9 cellular contexts compared by ENCODE assay signal in the genomic region with DNA sequence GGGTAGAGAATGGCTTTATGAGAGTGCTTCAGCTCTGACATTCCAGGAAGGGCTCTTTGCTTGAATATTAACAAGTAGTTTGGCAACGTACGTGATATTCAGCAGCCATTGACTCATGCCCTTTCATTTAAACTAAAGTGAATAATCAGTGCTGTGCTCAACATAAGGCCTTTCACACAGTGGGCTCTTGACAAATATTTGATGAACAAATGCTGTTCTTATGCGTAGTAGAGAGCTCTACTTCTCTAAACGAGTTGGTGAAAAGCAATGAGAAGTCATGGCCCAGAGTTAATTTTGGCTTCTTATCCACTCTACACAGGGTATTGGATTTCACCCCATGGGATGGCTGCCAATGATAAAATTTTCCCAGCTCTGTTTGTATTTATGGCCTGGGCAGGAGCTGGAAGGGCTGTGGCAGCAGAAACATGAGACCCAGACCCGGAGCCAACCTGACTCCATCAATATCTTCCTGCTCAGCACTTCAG.
DNase-seq lines count a peak whose midpoint lies in the region; ATAC-seq and TF ChIP-seq lines count a peak whose summit lies in the region.
"Had no signal": no experiment of that assay in that cellular context is flagged by ENCODE, and none has a peak within 500 bp of the region (broad histone marks: within the 10 kb centered on the region; RNA-seq: fewer than 3 reads in every experiment).

No MANE protein-coding gene starts in this region.

- no peaks in the 10 kb centered on the region for H3K9me3 ChIP-seq in A673 (ENCODE audit: low read depth, low read length, poor library complexity, severe bottlenecking)
- no peaks in the 10 kb centered on the region for H3K9me3 ChIP-seq in SK-N-MC (ENCODE audit: low read depth, low read length)
- H3K9me3 ChIP-seq in hepatocyte (ENCODE audit: low read depth) = no peaks in the 10 kb centered on the region

- 65% methylated on average over 5 of the region's 5 CpGs for WGBS in hepatocyte (ENCODE audit: low lambda C conversion rate, missing lambda C conversion rate)
- no CpG with 5 or more reads among the region's 5 CpGs for WGBS in mesendoderm (ENCODE audit: extremely low coverage, insufficient coverage, low lambda C conversion rate)

- H3K23ac ChIP-seq in mesendoderm (ENCODE audit: low read length) = no peak overlapping the region

- H2BK5ac ChIP-seq in mesendoderm (ENCODE audit: low read length) = no peak overlapping the region

- H3K27me3 ChIP-seq in A673 (replicated peaks; ENCODE audit: insufficient read depth, low read depth, low read length, poor library complexity) = no peaks in the 10 kb centered on the region
- H3K27me3 ChIP-seq in hepatocyte = no peaks in the 10 kb centered on the region
- H3K27me3 ChIP-seq in mesendoderm (ENCODE audit: insufficient read depth, low read length, poor library complexity) = no peaks in the 10 kb centered on the region

- H3K36me3 ChIP-seq in A673 (ENCODE audit: insufficient read depth, low read length, poor library complexity, severe bottlenecking) (no peaks in the 10 kb centered on the region), SK-N-MC (ENCODE audit: insufficient read depth, low read length) (no peaks in the 10 kb centered on the region), hepatocyte (replicated peaks; ENCODE audit: insufficient read depth, low read depth) (no peaks in the 10 kb centered on the region), mesendoderm (ENCODE audit: control insufficient read depth, insufficient read depth, low read length) (no peaks in the 10 kb centered on the region)

- TF ChIP-seq CTCF in A673 (conservative IDR thresholded peaks at IDR 0.05; ENCODE audit: low read depth, low read length) (no peak), hepatocyte (IDR thresholded peaks at IDR 0.05; ENCODE audit: poor library complexity) (no peak), GM13976 (IDR thresholded peaks at IDR 0.05; ENCODE audit: borderline replicate concordance, control extremely low read depth, extremely low read depth, insufficient read depth, missing control alignments) (no peak)

- no peak overlapping the region for H3K18ac ChIP-seq in mesendoderm (ENCODE audit: low read length)

- H3K4me2 ChIP-seq in hepatocyte (no peak overlapping the region), mesendoderm (ENCODE audit: low read length) (no peak overlapping the region)
- H3K4me2 ChIP-seq: smooth muscle cell had no signal

- CTCF ChIA-PET in A673 (lab: Charles Lee) = no interaction called here

- H4K8ac ChIP-seq in mesendoderm (ENCODE audit: low read depth, low read length) = no peak overlapping the region

- H3K56ac ChIP-seq in mesendoderm (ENCODE audit: low read length) = no peak overlapping the region

- no peak overlapping the region for H2AK5ac ChIP-seq in mesendoderm (ENCODE audit: low read length)

- intact Hi-C loops in A673 (cut with micrococcal nuclease; ENCODE audit: unreplicated experiment) = no loop called here

- no peaks in the 10 kb centered on the region for H3K79me2 ChIP-seq in hepatocyte
- no peaks in the 10 kb centered on the region for H3K79me2 ChIP-seq in mesendoderm (ENCODE audit: control insufficient read depth, insufficient read depth, low read length)

- H3K27ac ChIP-seq in A673 (ENCODE audit: low read depth, low read length, poor library complexity, severe bottlenecking) (no peak overlapping the region), SK-N-MC (0 out of 2 replicates have a peak overlapping the region, but pooled peaks have one; percentile 13), hepatocyte (no peak overlapping the region), mesendoderm (ENCODE audit: low read depth, low read length) (no peak overlapping the region)

- H4K5ac ChIP-seq in mesendoderm (ENCODE audit: low read length) = no peak overlapping the region

- no peak overlapping the region for H2BK120ac ChIP-seq in mesendoderm (ENCODE audit: low read depth, low read length)

- H3K4me3 ChIP-seq in A673 (ENCODE audit: low read depth, low read length, poor library complexity, severe bottlenecking) (no peak overlapping the region), SK-N-MC (no peak overlapping the region), hepatocyte (no peak overlapping the region), mesendoderm (ENCODE audit: low read length) (no peak overlapping the region)
- H3K4me3 ChIP-seq: smooth muscle cell had no signal

- no peak overlapping the region for H2AFZ ChIP-seq in hepatocyte

- peak; percentile 59 for DNase-seq in A673 (ENCODE audit: low spot score)
- DNase-seq in M059J (ENCODE audit: low read depth) = peak; percentile 88
- no peak for DNase-seq in SK-N-MC (ENCODE audit: low read depth, low spot score)
- DNase-seq in hepatocyte (ENCODE audit: low spot score) = peak; percentile 8
- no peak for DNase-seq in mesendoderm
- DNase-seq in GM13976 (ENCODE audit: low spot score) = no peak
- DNase-seq in stimulated activated naive CD4-positive, alpha-beta T cell (lab: John Stamatoyannopoulos, UW) = no peak

- H3K9me2 ChIP-seq in hepatocyte (replicated peaks; ENCODE audit: insufficient read depth) = no peaks in the 10 kb centered on the region

- H3K9ac ChIP-seq in SK-N-MC (ENCODE audit: insufficient read length) (no peak overlapping the region), mesendoderm (ENCODE audit: low read length) (no peak overlapping the region)

- no peak overlapping the region for H3K4ac ChIP-seq in mesendoderm (ENCODE audit: low read depth, low read length)

- POLR2A ChIA-PET in A673 (lab: Charles Lee; ENCODE audit: low non-redundant PET) = no interaction called here

- ATAC-seq in GM21528 (IDR thresholded peaks at IDR 0.05; ENCODE audit: low FRiP score, unreplicated experiment) = no peak

- no TSS peak for BruUV-seq in A673 (replicated peaks; lab: Mats Ljungman, UMichigan)

- H4K20me1 ChIP-seq in hepatocyte (ENCODE audit: insufficient read depth, poor library complexity, severe bottlenecking) = no peaks in the 10 kb centered on the region

- no peaks in the 10 kb centered on the region for H3K79me1 ChIP-seq in mesendoderm (ENCODE audit: low read length)

- no peak overlapping the region for H2BK15ac ChIP-seq in mesendoderm (replicated peaks; ENCODE audit: low read depth)

- H3K4me1 ChIP-seq in A673 (ENCODE audit: insufficient read depth, low read length, poor library complexity, severe bottlenecking) = peaks cover 3% of the 10 kb centered on the region
- no peaks in the 10 kb centered on the region for H3K4me1 ChIP-seq in hepatocyte (ENCODE audit: insufficient read depth)
- no peaks in the 10 kb centered on the region for H3K4me1 ChIP-seq in mesendoderm (ENCODE audit: control insufficient read depth, low read depth, low read length)

- in situ Hi-C loops in GM13976 (cut with MboI; ENCODE audit: low sequenced_read_pairs, unreplicated experiment) = no loop called here

Comparison
In these comparisons a context has a peak if more than half of its experiments do, and no peak if none do; other contexts are left out.
1. DNase-seq: peak in A673 (single experiment), M059J (single experiment) and hepatocyte (single experiment); none in SK-N-MC (single experiment), mesendoderm (single experiment), GM13976 (single experiment) and stimulated activated naive CD4-positive, alpha-beta T cell (0 of 6).